Comparison of ENCODE assay signal across 2 cellular contexts in genomic region chr4:106371166-106371565, GRCh38.
TF ChIP-seq lines count a peak whose summit lies in the region.

No MANE protein-coding gene starts in this region.

TF ChIP-seq in HCT116, 20 proteins besides CTCF, POLR2A, EP300 and RAD21:
- TF ChIP-seq EZH2 (IDR thresholded peaks at IDR 0.05) = no peak
- TF ChIP-seq ZBTB33 (IDR thresholded peaks at IDR 0.05; ENCODE audit: extremely low read depth, insufficient replicate concordance, low read length) = no peak
- TF ChIP-seq FOSL1 (IDR thresholded peaks at IDR 0.05; ENCODE audit: low read depth) = no peak
- no peak for TF ChIP-seq TCF7L2 (IDR thresholded peaks at IDR 0.05; ENCODE audit: borderline replicate concordance, extremely low read depth, insufficient read depth, insufficient read length)
- TF ChIP-seq SRF (IDR thresholded peaks at IDR 0.05; ENCODE audit: low read depth) = no peak
- TF ChIP-seq ATF3 (IDR thresholded peaks at IDR 0.05) = no peak
- no peak for TF ChIP-seq CBX3 (IDR thresholded peaks at IDR 0.05; ENCODE audit: low read depth)
- no peak for TF ChIP-seq EGR1 (IDR thresholded peaks at IDR 0.05; ENCODE audit: low read depth)
- no peak for TF ChIP-seq POLR2AphosphoS5 (IDR thresholded peaks at IDR 0.05; ENCODE audit: low read depth, low read length)
- no peak for TF ChIP-seq CEBPB (IDR thresholded peaks at IDR 0.05; ENCODE audit: low read depth)
- no peak for TF ChIP-seq ELF1 (IDR thresholded peaks at IDR 0.05; ENCODE audit: borderline replicate concordance, low read depth)
- TF ChIP-seq YY1 (IDR thresholded peaks at IDR 0.05; ENCODE audit: extremely low read depth, insufficient replicate concordance, low read depth, low read length) = no peak
- no peak for TF ChIP-seq SP1 (IDR thresholded peaks at IDR 0.05; ENCODE audit: low read depth)

TF ChIP-seq in H1, 55 proteins besides CTCF, POLR2A, EP300 and RAD21:
- no peak for TF ChIP-seq ATF2 (IDR thresholded peaks at IDR 0.05; ENCODE audit: low read length)
